Comparison of ENCODE assay signal across 8 cellular contexts in genomic region chr3:23809840-23810341, GRCh38. TPM values are rescaled to one million over a fixed set of nuclear protein-coding genes. Genes with fewer than 3 reads are reported as not detected.
DNase-seq lines count a peak whose midpoint lies in the region; ATAC-seq and TF ChIP-seq lines count a peak whose summit lies in the region.

No MANE protein-coding gene starts in this region.

- DNase-seq in Calu3 (no peak), mammary epithelial cell (no peak), mesothelial cell of epicardium (ENCODE audit: low spot score in 2 of 2, unreplicated experiment in 2 of 2) (no peak), G401 (ENCODE audit: low spot score) (no peak), NCI-H2107 treated with DMSO at 0.1 percent for 48 hours (lab: John Stamatoyannopoulos, UW; ENCODE audit: unreplicated experiment) (no peak), retina (no peak)

- WGBS in mammary epithelial cell (ENCODE audit: low coverage, missing lambda C conversion rate) = 89% methylated on average over 13 of the region's 13 CpGs

- dilution Hi-C loops in mammary epithelial cell (cut with HindIII; ENCODE audit: low sequenced_read_pairs) = no loop called here

- ATAC-seq in GM21717 (IDR thresholded peaks at IDR 0.05; ENCODE audit: unreplicated experiment) = no peak

- H3K4me1 ChIP-seq in Loucy (ENCODE audit: insufficient read depth, low read length, poor library complexity, severe bottlenecking) (peaks cover 65% of the 10 kb centered on the region), mammary epithelial cell (ENCODE audit: insufficient read depth, low read length) (peaks cover 15% of the 10 kb centered on the region)

- peak overlapping the region; percentile 99 for H3K4me2 ChIP-seq in Loucy (ENCODE audit: low read depth, low read length, poor library complexity, severe bottlenecking)
- peak overlapping the region; percentile 92 for H3K4me2 ChIP-seq in mammary epithelial cell (ENCODE audit: insufficient read depth, low read depth, low read length)

- H3K9me3 ChIP-seq in Loucy (ENCODE audit: insufficient read depth, low read depth, low read length) (no peaks in the 10 kb centered on the region), mammary epithelial cell (replicated peaks; ENCODE audit: insufficient read depth, low read length) (no peaks in the 10 kb centered on the region)

- in situ Hi-C loops in mammary epithelial cell (cut with MboI; ENCODE audit: low sequenced_read_pairs in 2 of 2) = loop anchor here in 1 of 2 donors (25.0 kb wide), 1 partner anchor 623 kb away; no protein-coding TSS in a partner anchor
- in situ Hi-C loops in G401 (cut with HindIII; ENCODE audit: low sequenced_read_pairs) = no loop called here

- TF ChIP-seq CTCF in Calu3 (IDR thresholded peaks at IDR 0.05; ENCODE audit: unreplicated experiment) = no peak
- no peak for TF ChIP-seq CTCF in Loucy (conservative IDR thresholded peaks at IDR 0.05; ENCODE audit: low read length)
- TF ChIP-seq CTCF in mammary epithelial cell (conservative IDR thresholded peaks at IDR 0.05 in 1 of 2, IDR thresholded peaks at IDR 0.05 in 1 of 2; ENCODE audit: extremely low read depth in 1 of 2, insufficient read depth in 1 of 2, low read depth in 1 of 2, low read length in 2 of 2) = no peak
- TF ChIP-seq CTCF in mesothelial cell of epicardium (IDR thresholded peaks at IDR 0.05; ENCODE audit: unreplicated experiment) = no peak

- CTCF ChIA-PET in Calu3 (lab: Charles Lee) = no interaction called here
- CTCF ChIA-PET in mammary epithelial cell (lab: Charles Lee; ENCODE audit: low non-redundant PET) = no interaction called here

- no peaks in the 10 kb centered on the region for H3K9me2 ChIP-seq in Loucy (replicated peaks; ENCODE audit: low read depth, low read length)

- BruUV-seq in Calu3 (replicated peaks; lab: Mats Ljungman, UMichigan) (no TSS peak), mammary epithelial cell (replicated peaks; lab: Mats Ljungman, UMichigan) (no TSS peak)

- H3K9me3 Mint-ChIP-seq in Calu3 (ENCODE audit: low read depth, unreplicated experiment) = no peaks in the 10 kb centered on the region
- no peaks in the 10 kb centered on the region for H3K9me3 Mint-ChIP-seq in mesothelial cell of epicardium

- intact Hi-C loops in Calu3 (cut with micrococcal nuclease; ENCODE audit: unreplicated experiment) (loop anchor here (10.0 kb wide), 1 partner anchor 625 kb away; no protein-coding TSS in a partner anchor), mammary epithelial cell (cut with micrococcal nuclease) (no loop called here)

- H4K20me1 ChIP-seq in Loucy (ENCODE audit: insufficient read depth, low read length, poor library complexity, severe bottlenecking) (peaks cover 79% of the 10 kb centered on the region), mammary epithelial cell (ENCODE audit: insufficient read depth, low read length) (no peaks in the 10 kb centered on the region)

- H2AFZ ChIP-seq in Loucy (ENCODE audit: low read length) (peak overlapping the region; percentile 70), mammary epithelial cell (ENCODE audit: low read depth, low read length) (peak overlapping the region; percentile 91)

- H3K27ac ChIP-seq in mammary epithelial cell (ENCODE audit: insufficient read depth, low read depth, low read length) = no peak overlapping the region

- H3K27ac Mint-ChIP-seq in Calu3 (ENCODE audit: unreplicated experiment) (peak overlapping the region; percentile 94), mesothelial cell of epicardium (peak overlapping the region; percentile 94)

- peak overlapping the region; percentile 95 for H3K9ac ChIP-seq in Loucy (ENCODE audit: low read depth, low read length, poor library complexity, severe bottlenecking)
- H3K9ac ChIP-seq in mammary epithelial cell (ENCODE audit: insufficient read depth, low read length) = peak overlapping the region; percentile 68

- peaks cover 19% of the 10 kb centered on the region for H3F3A ChIP-seq in Loucy (ENCODE audit: low read depth)

- H3K27me3 ChIP-seq in Loucy (ENCODE audit: insufficient read depth, low read length, poor library complexity, severe bottlenecking) (no peaks in the 10 kb centered on the region), mammary epithelial cell (ENCODE audit: insufficient read depth, low read length) (no peaks in the 10 kb centered on the region)

- H3K4me3 ChIP-seq in Loucy (ENCODE audit: low read length, poor library complexity, severe bottlenecking) (peak overlapping the region; percentile 88), mammary epithelial cell (replicated peaks in 1 of 3; ENCODE audit: insufficient read depth in 1 of 3, low read depth in 2 of 3, low read length in 3 of 3) (peak overlapping the region; percentile 58 to 66 (median 65))

- H3K79me2 ChIP-seq in Loucy (ENCODE audit: insufficient read depth, low read length) = peaks cover 87% of the 10 kb centered on the region
- H3K79me2 ChIP-seq in mammary epithelial cell (ENCODE audit: insufficient read depth, low read length) = peaks cover 86% of the 10 kb centered on the region

- H3K4me3 Mint-ChIP-seq in Calu3 (ENCODE audit: low read depth, unreplicated experiment) (peak overlapping the region; percentile 77), mesothelial cell of epicardium (peak overlapping the region; percentile 88)

- no peaks in the 10 kb centered on the region for H3K27me3 Mint-ChIP-seq in Calu3 (ENCODE audit: unreplicated experiment)
- H3K27me3 Mint-ChIP-seq in mesothelial cell of epicardium (ENCODE audit: low read depth) = no peaks in the 10 kb centered on the region

- H3K36me3 ChIP-seq in Loucy (ENCODE audit: insufficient read depth, low read length) (no peaks in the 10 kb centered on the region), mammary epithelial cell (ENCODE audit: insufficient read depth, low read length) (peaks cover 2% of the 10 kb centered on the region)

- peaks cover 54% of the 10 kb centered on the region for H3K36me3 Mint-ChIP-seq in Calu3 (ENCODE audit: insufficient read depth, unreplicated experiment)
- H3K36me3 Mint-ChIP-seq in mesothelial cell of epicardium = peaks cover 7% of the 10 kb centered on the region

- peaks cover 44% of the 10 kb centered on the region for H3K4me1 Mint-ChIP-seq in Calu3 (ENCODE audit: low read depth, unreplicated experiment)
- peaks cover 61% of the 10 kb centered on the region for H3K4me1 Mint-ChIP-seq in mesothelial cell of epicardium

RNA-seq across cellular contexts. Expression of gene UBE2E1, which starts 4.1 kb away (rescaled TPM):
- total RNA-seq in Calu3 (2022) (68.9 and 74.3 TPM in 2 replicates), mammary epithelial cell (10 to 100 TPM; 49.5 to 92.7 TPM), mesothelial cell of epicardium (89.9 to 93.3 TPM (median 90.4 TPM) in 3 replicates)
- 115 TPM for polyA plus RNA-seq in mammary epithelial cell
- polyA minus RNA-seq in mammary epithelial cell = 45.1 TPM
- total RNA-seq in G401 (2014; rRNA removed; shearing (Covaris generic)) = 121 and 174 TPM in 2 replicates
